7 cellular contexts compared by ENCODE assay signal in genomic region chr14:93976477-93977057, GRCh38. TPM values are rescaled to one million over a fixed set of nuclear protein-coding genes. Genes with fewer than 3 reads are reported as not detected.
DNase-seq lines count a peak whose midpoint lies in the region; ATAC-seq lines count a peak whose summit lies in the region.

Gene ASB2, minus strand, starts transcription at chr14:93976570. Its CDS starts 12,031 bp downstream, at chr14:93964539.

- intact Hi-C loops in naive thymus-derived CD4-positive, alpha-beta T cell (cut with micrococcal nuclease): loop anchor here (1.0 to 5.0 kb wide), 2 partner anchors 50 to 106 kb away; partner anchors contain the start of genes DDX24 (in 1 of the 2), IFI27L1 (in 1 of the 2) and OTUB2 (in 1 of the 2)

- peaks cover 0 to 19% (median 17%) of the 10 kb centered on the region in 3 experiments for H3K9me3 ChIP-seq in naive thymus-derived CD4-positive, alpha-beta T cell (ENCODE audit: control insufficient read depth in 2 of 3, low read length in 3 of 3)

- H3K4me3 Mint-ChIP-seq in activated T-helper 17 cell treated with anti-CD3 and anti-CD28 coated beads, Interleukin-2, amount 50 U/mL, for 72 hours: peak within 1 kb of the TSS; percentile 87
- H3K4me3 Mint-ChIP-seq in naive thymus-derived CD4-positive, alpha-beta T cell: peak within 1 kb of the TSS; percentile 4 to 92 (median 58)

- no peaks in the 10 kb centered on the region for H3K27me3 ChIP-seq in naive thymus-derived CD4-positive, alpha-beta T cell (ENCODE audit: control insufficient read depth in 2 of 2, insufficient read depth in 2 of 2, low read length in 2 of 2)

- peaks cover 3% of the 10 kb centered on the region for H3K9me3 Mint-ChIP-seq in activated T-helper 17 cell treated with anti-CD3 and anti-CD28 coated beads, Interleukin-2, amount 50 U/mL, for 72 hours
- H3K9me3 Mint-ChIP-seq in naive thymus-derived CD4-positive, alpha-beta T cell: peaks cover 0 to 39% (median 25%) of the 10 kb centered on the region in 11 donors

- peak; percentile 3 for ATAC-seq in GM19372 (IDR thresholded peaks at IDR 0.05; ENCODE audit: low read depth, unreplicated experiment)
- peak; percentile 7 for ATAC-seq in HG02970 (IDR thresholded peaks at IDR 0.05; ENCODE audit: low FRiP score, unreplicated experiment)
- peak; percentile 24 for ATAC-seq in activated T-helper 17 cell treated with anti-CD3 and anti-CD28 coated beads, Interleukin-2, amount 50 U/mL, for 72 hours (replicated peaks)
- ATAC-seq in naive thymus-derived CD4-positive, alpha-beta T cell: no peak

- H3K36me3 Mint-ChIP-seq in activated T-helper 17 cell treated with anti-CD3 and anti-CD28 coated beads, Interleukin-2, amount 50 U/mL, for 72 hours (ENCODE audit: low read depth): peaks cover 29% of the 10 kb centered on the region
- peaks cover 0 to 47% (median 4%) of the 10 kb centered on the region in 5 donors for H3K36me3 Mint-ChIP-seq in naive thymus-derived CD4-positive, alpha-beta T cell

- DNase-seq in naive thymus-derived CD4-positive, alpha-beta T cell: no peak
- DNase-seq in kidney glomerular epithelial cell (lab: John Stamatoyannopoulos, UW): no peak
- DNase-seq in HT-29 (ENCODE audit: low spot score): no peak
- DNase-seq in stimulated activated CD4-positive, alpha-beta T cell treated with anti-CD3 and anti-CD28 coated beads, Interleukin-2, amount 100 ng/mL, for 48 hours: no peak

- CTCF ChIA-PET in naive thymus-derived CD4-positive, alpha-beta T cell (lab: Charles Lee): interaction anchor here (2.4 to 18.5 kb wide), 2 partner anchors 23 to 37 kb away, joined by 6 to 388 read pairs; no protein-coding TSS in a partner anchor

- peak within 1 kb of the TSS; percentile 11 for H3K4me3 ChIP-seq in naive thymus-derived CD4-positive, alpha-beta T cell (ENCODE audit: low read length)

- H3K27ac Mint-ChIP-seq in activated T-helper 17 cell treated with anti-CD3 and anti-CD28 coated beads, Interleukin-2, amount 50 U/mL, for 72 hours: peak within 1 kb of the TSS; percentile 95
- peak within 1 kb of the TSS in 4 of 9 donors; percentile 33 to 97 (median 74) for H3K27ac Mint-ChIP-seq in naive thymus-derived CD4-positive, alpha-beta T cell

- POLR2A ChIA-PET in naive thymus-derived CD4-positive, alpha-beta T cell (lab: Charles Lee): interaction anchor here (0.9 to 1.4 kb wide), 3 partner anchors 14 to 21 kb away, joined by 3 to 5 read pairs (median 5); no protein-coding TSS in a partner anchor

- no peaks in the 10 kb centered on the region for H3K27me3 Mint-ChIP-seq in activated T-helper 17 cell treated with anti-CD3 and anti-CD28 coated beads, Interleukin-2, amount 50 U/mL, for 72 hours
- H3K27me3 Mint-ChIP-seq in naive thymus-derived CD4-positive, alpha-beta T cell: peaks cover 0 to 6% (median 6%) of the 10 kb centered on the region in 5 donors

- H3K27ac ChIP-seq in naive thymus-derived CD4-positive, alpha-beta T cell (ENCODE audit: low read depth, low read length): no peak within 1 kb of the TSS

- peaks cover 36 to 41% of the 10 kb centered on the region in 2 donors for H3K4me1 ChIP-seq in naive thymus-derived CD4-positive, alpha-beta T cell (ENCODE audit: control insufficient read depth in 2 of 2, insufficient read depth in 2 of 2, low read length in 2 of 2)

- peaks cover 54% of the 10 kb centered on the region for H3K4me1 Mint-ChIP-seq in activated T-helper 17 cell treated with anti-CD3 and anti-CD28 coated beads, Interleukin-2, amount 50 U/mL, for 72 hours
- H3K4me1 Mint-ChIP-seq in naive thymus-derived CD4-positive, alpha-beta T cell: peaks cover 33 to 92% (median 56%) of the 10 kb centered on the region in 7 donors

- no peaks in the 10 kb centered on the region for H3K36me3 ChIP-seq in naive thymus-derived CD4-positive, alpha-beta T cell (ENCODE audit: control insufficient read depth in 2 of 3, insufficient read depth in 3 of 3, low read length in 3 of 3)

RNA-seq across cellular contexts. Expression of gene ASB2, which starts in this region (rescaled TPM):
- 10 to 100 TPM; 48.5 to 68.7 TPM for total RNA-seq in activated T-helper 17 cell treated with anti-CD3 and anti-CD28 coated beads, Interleukin-2, amount 50 U/mL, for 72 hours
- 10 to 100 TPM in 1 of 5 experiments, 1 to 10 TPM in 2, under 1 TPM in 2; 0.32 to 63.1 (median 1.4) TPM for total RNA-seq in naive thymus-derived CD4-positive, alpha-beta T cell
- polyA plus RNA-seq in naive thymus-derived CD4-positive, alpha-beta T cell: not detected
- 0.05 and 0.16 TPM in 2 replicates for total RNA-seq in HT-29 (2014; rRNA removed; shearing (Covaris generic))
